2 cellular contexts compared by ENCODE assay signal in the genomic region with DNA sequence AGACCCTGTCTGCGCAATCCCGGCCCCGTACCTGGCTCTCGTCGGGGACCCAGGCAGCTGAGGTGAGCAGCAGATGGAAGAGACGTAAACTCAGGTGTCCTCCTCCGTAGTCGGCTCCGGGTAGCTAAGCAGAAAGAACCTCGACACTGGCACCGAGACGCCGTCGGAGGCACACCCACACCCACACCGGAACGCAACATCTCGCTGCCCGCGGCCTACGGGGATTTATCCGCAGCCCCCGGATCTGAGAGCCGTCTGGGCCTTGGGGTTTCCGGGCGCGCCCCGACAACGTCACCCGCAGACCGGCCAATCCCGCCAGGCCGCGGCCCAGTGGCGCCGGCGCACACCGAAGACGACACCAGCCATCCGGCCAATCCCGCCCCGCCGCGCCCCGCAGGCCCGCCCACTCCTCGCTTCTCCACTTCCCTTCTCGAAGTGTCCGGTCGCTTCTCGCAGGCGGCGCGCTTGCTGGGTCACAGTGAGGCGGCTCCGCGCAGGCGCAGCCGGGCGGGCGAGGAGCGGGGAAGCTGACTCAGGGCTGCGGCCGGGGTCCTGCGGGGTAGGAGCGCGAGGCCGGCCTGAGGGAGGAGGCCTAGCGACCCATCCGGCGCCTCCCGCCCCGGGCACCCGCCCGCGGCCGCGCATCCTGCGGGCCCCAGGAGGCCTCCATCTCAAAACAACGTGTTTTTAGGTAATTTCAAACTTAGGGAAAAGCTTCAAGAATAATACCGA.
TF ChIP-seq lines count a peak whose summit lies in the region.

A gene with protein sequence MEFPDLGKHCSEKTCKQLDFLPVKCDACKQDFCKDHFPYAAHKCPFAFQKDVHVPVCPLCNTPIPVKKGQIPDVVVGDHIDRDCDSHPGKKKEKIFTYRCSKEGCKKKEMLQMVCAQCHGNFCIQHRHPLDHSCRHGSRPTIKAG (minus strand): TSS at position 264 of the 732 bp plus-strand sequence. CDS start 1,984 bp downstream, outside the sequence.

TF ChIP-seq in IMR-90, 13 proteins besides CTCF, POLR2A, EP300 and RAD21:
- TF ChIP-seq, protein P1, sequence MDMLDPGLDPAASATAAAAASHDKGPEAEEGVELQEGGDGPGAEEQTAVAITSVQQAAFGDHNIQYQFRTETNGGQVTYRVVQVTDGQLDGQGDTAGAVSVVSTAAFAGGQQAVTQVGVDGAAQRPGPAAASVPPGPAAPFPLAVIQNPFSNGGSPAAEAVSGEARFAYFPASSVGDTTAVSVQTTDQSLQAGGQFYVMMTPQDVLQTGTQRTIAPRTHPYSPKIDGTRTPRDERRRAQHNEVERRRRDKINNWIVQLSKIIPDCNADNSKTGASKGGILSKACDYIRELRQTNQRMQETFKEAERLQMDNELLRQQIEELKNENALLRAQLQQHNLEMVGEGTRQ (IDR thresholded peaks at IDR 0.05; ENCODE audit: low read depth, low read length), result no peak
- no peak for TF ChIP-seq CHD1 (IDR thresholded peaks at IDR 0.05; ENCODE audit: low read depth, low read length)
- TF ChIP-seq, protein P2, sequence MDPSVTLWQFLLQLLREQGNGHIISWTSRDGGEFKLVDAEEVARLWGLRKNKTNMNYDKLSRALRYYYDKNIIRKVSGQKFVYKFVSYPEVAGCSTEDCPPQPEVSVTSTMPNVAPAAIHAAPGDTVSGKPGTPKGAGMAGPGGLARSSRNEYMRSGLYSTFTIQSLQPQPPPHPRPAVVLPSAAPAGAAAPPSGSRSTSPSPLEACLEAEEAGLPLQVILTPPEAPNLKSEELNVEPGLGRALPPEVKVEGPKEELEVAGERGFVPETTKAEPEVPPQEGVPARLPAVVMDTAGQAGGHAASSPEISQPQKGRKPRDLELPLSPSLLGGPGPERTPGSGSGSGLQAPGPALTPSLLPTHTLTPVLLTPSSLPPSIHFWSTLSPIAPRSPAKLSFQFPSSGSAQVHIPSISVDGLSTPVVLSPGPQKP (IDR thresholded peaks at IDR 0.05; ENCODE audit: borderline replicate concordance, low read depth, low read length), result no peak
- 0 out of 2 replicates have a peak, but pooled peaks have one; percentile 52 for TF ChIP-seq MXI1 (IDR thresholded peaks at IDR 0.05; ENCODE audit: borderline replicate concordance, low read depth, low read length)
- TF ChIP-seq MAZ (IDR thresholded peaks at IDR 0.05; ENCODE audit: borderline replicate concordance, low read depth, low read length), result 0 out of 2 replicates have a peak, but pooled peaks have one; percentile 17
- TF ChIP-seq SMC3 (IDR thresholded peaks at IDR 0.05; ENCODE audit: low read depth, low read length), result no peak
- TF ChIP-seq CEBPB (IDR thresholded peaks at IDR 0.05; ENCODE audit: low read depth, low read length), result no peak
- TF ChIP-seq NFE2L2 (IDR thresholded peaks at IDR 0.05; ENCODE audit: low read depth, low read length), result peak; percentile 80
- TF ChIP-seq BHLHE40 (IDR thresholded peaks at IDR 0.05; ENCODE audit: low read depth, low read length), result no peak
- TF ChIP-seq MAFK (IDR thresholded peaks at IDR 0.05; ENCODE audit: low read depth, low read length), result peak; percentile 54; the same call in 1 of the 2 replicates

TF ChIP-seq in endothelial cell of umbilical vein, 7 proteins besides CTCF, POLR2A, EP300 and RAD21:
- TF ChIP-seq FOS (IDR thresholded peaks at IDR 0.05; ENCODE audit: borderline replicate concordance, insufficient read depth, low read length) (no peak), JUN (IDR thresholded peaks at IDR 0.05; ENCODE audit: borderline replicate concordance, insufficient read depth, insufficient read length, low read depth) (no peak), GATA2 (IDR thresholded peaks at IDR 0.05; ENCODE audit: insufficient read depth, insufficient read length, low read depth, low read length) (no peak), POLR2AphosphoS5 (IDR thresholded peaks at IDR 0.05; ENCODE audit: insufficient read depth, low read depth, low read length) (peak; percentile 88), MYC (IDR thresholded peaks at IDR 0.05; ENCODE audit: low read depth, low read length) (no peak), EZH2 (IDR thresholded peaks at IDR 0.05; ENCODE audit: borderline replicate concordance, low read depth, low read length, severe bottlenecking) (no peak)
- TF ChIP-seq, protein P3, sequence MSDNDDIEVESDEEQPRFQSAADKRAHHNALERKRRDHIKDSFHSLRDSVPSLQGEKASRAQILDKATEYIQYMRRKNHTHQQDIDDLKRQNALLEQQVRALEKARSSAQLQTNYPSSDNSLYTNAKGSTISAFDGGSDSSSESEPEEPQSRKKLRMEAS (IDR thresholded peaks at IDR 0.05; ENCODE audit: insufficient read depth, insufficient read length), result peak; percentile 28
